In genomic region chr6:153790048-153790447, GRCh38 we compare ENCODE assay signal across 9 cellular contexts.
DNase-seq lines count a peak whose midpoint lies in the region; ATAC-seq, FAIRE-seq and TF ChIP-seq lines count a peak whose summit lies in the region.
"Had no signal": no experiment of that assay in that cellular context is flagged by ENCODE, and none has a peak within 500 bp of the region (broad histone marks: within the 10 kb centered on the region; RNA-seq: fewer than 3 reads in every experiment).

No MANE protein-coding gene starts in this region.

- intact Hi-C loops in body of pancreas (cut with DNase I), result no loop called here
- intact Hi-C loops in left colon (cut with DNase I, micrococcal nuclease), result no loop called here

- H3K27me3 ChIP-seq in body of pancreas, result no peaks in the 10 kb centered on the region
- H3K27me3 ChIP-seq in effector memory CD4-positive, alpha-beta T cell (replicated peaks; ENCODE audit: control insufficient read depth, insufficient read depth, low read length, poor library complexity, severe bottlenecking), result no peaks in the 10 kb centered on the region

- FAIRE-seq in HTR-8/SVneo (lab: Jason Lieb, UNC), result no peak

- no peaks in the 10 kb centered on the region for H3K9me3 ChIP-seq in body of pancreas
- H3K9me3 ChIP-seq in effector memory CD4-positive, alpha-beta T cell (ENCODE audit: control insufficient read depth, low read length), result no peaks in the 10 kb centered on the region

- no peak overlapping the region for H3K27ac ChIP-seq in body of pancreas
- no peak overlapping the region for H3K27ac ChIP-seq in effector memory CD4-positive, alpha-beta T cell (ENCODE audit: insufficient read depth, low read length, poor library complexity, severe bottlenecking)

- no peak for TF ChIP-seq CTCF in body of pancreas (IDR thresholded peaks at IDR 0.05)

- H3K4me1 ChIP-seq in body of pancreas, result no peaks in the 10 kb centered on the region
- H3K4me1 ChIP-seq in effector memory CD4-positive, alpha-beta T cell (ENCODE audit: control insufficient read depth, insufficient read depth, low read length, poor library complexity, severe bottlenecking), result no peaks in the 10 kb centered on the region

- ATAC-seq in body of pancreas (peak; percentile 21), left colon (peak; percentile 56), HG03460 (IDR thresholded peaks at IDR 0.05; ENCODE audit: unreplicated experiment) (no peak)

- no peak overlapping the region for H3K4me3 ChIP-seq in body of pancreas
- H3K4me3 ChIP-seq in effector memory CD4-positive, alpha-beta T cell (ENCODE audit: insufficient read depth, low read depth, low read length, poor library complexity, severe bottlenecking), result no peak overlapping the region

- 61 to 68% methylated on average over 6 to 7 of the region's 7 CpGs for WGBS in body of pancreas, 2 donors

- DNase-seq in AG20443 (ENCODE audit: low spot score) (peak; percentile 12), HTR-8/SVneo (ENCODE audit: insufficient read length, low spot score) (peak; percentile 71), body of pancreas (peak in 2 of 4 donors; percentile 11 to 18), left colon (no peak), cortex of kidney (lab: John Stamatoyannopoulos, UW) (no peak), DMS114 treated with DMSO at 0.1 percent for 48 hours (lab: John Stamatoyannopoulos, UW; ENCODE audit: unreplicated experiment) (no peak)
- no peak for DNase-seq in effector memory CD4-positive, alpha-beta T cell
- DNase-seq: NCI-H446 had no signal

- H3K36me3 ChIP-seq in body of pancreas (replicated peaks in 1 of 2; ENCODE audit: insufficient read depth in 1 of 2, low read depth in 2 of 2), result no peaks in the 10 kb centered on the region
- H3K36me3 ChIP-seq in effector memory CD4-positive, alpha-beta T cell (ENCODE audit: control insufficient read depth, insufficient read depth, low read length), result no peaks in the 10 kb centered on the region

- no peak for TF ChIP-seq POLR2A in body of pancreas (IDR thresholded peaks at IDR 0.05)

Comparison
In these comparisons a context has a peak if more than half of its experiments do, and no peak if none do; other contexts are left out.
1. DNase-seq: peak in AG20443 (single experiment) and HTR-8/SVneo (single experiment); none in left colon (0 of 2), cortex of kidney (single experiment), DMS114 treated with DMSO at 0.1 percent for 48 hours (single experiment) and effector memory CD4-positive, alpha-beta T cell (0 of 3).